ENCODE assay signal across 10 cellular contexts in genomic region chr19:10087296-10088061, GRCh38. TPM values are rescaled to one million over a fixed set of nuclear protein-coding genes. Genes with fewer than 3 reads are reported as not detected.
A peak's percentile ranks its signal among the peaks of the same experiment; 100 is the strongest.
DNase-seq lines count a peak whose midpoint lies in the region; ATAC-seq, FAIRE-seq and TF ChIP-seq lines count a peak whose summit lies in the region.
"Had no signal": no experiment of that assay in that cellular context is flagged by ENCODE, and none has a peak within 500 bp of the region (broad histone marks: within the 10 kb centered on the region; RNA-seq: fewer than 3 reads in every experiment).

No MANE protein-coding gene starts in this region.

- no peak for TF ChIP-seq POLR2A in GM12891 (IDR thresholded peaks at IDR 0.05; ENCODE audit: low read depth, low read length)

- peak overlapping the region; percentile 71 for H3K4me3 ChIP-seq in RWPE2 (ENCODE audit: severe bottlenecking)
- peak overlapping the region; percentile 95 for H3K4me3 ChIP-seq in fibroblast of pulmonary artery (replicated peaks; ENCODE audit: low read depth, low read length)
- peak overlapping the region; percentile 66 to 100 (median 96) for H3K4me3 ChIP-seq in skin epidermis

- no peak for DNase-seq in GM12891 (ENCODE audit: insufficient read length, low spot score)
- no peak for DNase-seq in RWPE2 (ENCODE audit: low spot score)
- DNase-seq in fibroblast of pulmonary artery (ENCODE audit: low read depth), result no peak
- DNase-seq in stimulated activated naive CD4-positive, alpha-beta T cell treated with Interleukin-2 at 50 U/mL for 16 hours (lab: John Stamatoyannopoulos, UW), result no peak
- no peak for DNase-seq in SW 1271 (lab: John Stamatoyannopoulos, UW)
- DNase-seq in SIG-M5 (lab: John Stamatoyannopoulos, UW), result no peak
- DNase-seq: T1000 had no signal

- H3K9me3 ChIP-seq in RWPE2 (ENCODE audit: severe bottlenecking), result no peaks in the 10 kb centered on the region

- peaks cover 19% of the 10 kb centered on the region for H3K36me3 ChIP-seq in RWPE2 (ENCODE audit: low read depth)

- no peaks in the 10 kb centered on the region for H3K27me3 ChIP-seq in RWPE2 (ENCODE audit: insufficient read depth, poor library complexity, severe bottlenecking)

- H3K27ac ChIP-seq in RWPE2 (ENCODE audit: poor library complexity, severe bottlenecking), result peak overlapping the region; percentile 39
- peak overlapping the region in 14 of 21 experiments; percentile 78 to 97 (median 90) for H3K27ac ChIP-seq in skin epidermis

- peak; percentile 76 for FAIRE-seq in GM12891 (lab: Jason Lieb, UNC)
- FAIRE-seq: endometrium had no signal

- TF ChIP-seq CTCF in RWPE2 (IDR thresholded peaks at IDR 0.05; ENCODE audit: poor library complexity, severe bottlenecking), result no peak
- no peak for TF ChIP-seq CTCF in fibroblast of pulmonary artery (IDR thresholded peaks at IDR 0.05; ENCODE audit: low read length, missing control alignments)

- H3K4me1 ChIP-seq in RWPE2 (ENCODE audit: insufficient read depth, poor library complexity, severe bottlenecking), result no peaks in the 10 kb centered on the region

- no peak for ATAC-seq in RWPE2 (ENCODE audit: low read depth)
- ATAC-seq in GM19463 (IDR thresholded peaks at IDR 0.05; ENCODE audit: unreplicated experiment), result no peak

TF ChIP-seq in GM12891, 5 proteins besides CTCF, POLR2A, EP300 and RAD21:
- TF ChIP-seq PAX5 (IDR thresholded peaks at IDR 0.05; ENCODE audit: insufficient read depth, low read length, severe bottlenecking) (no peak), POU2F2 (IDR thresholded peaks at IDR 0.05; ENCODE audit: low read depth, low read length) (no peak), TAF1 (IDR thresholded peaks at IDR 0.05; ENCODE audit: low read depth, low read length) (no peak), POLR2AphosphoS5 (IDR thresholded peaks at IDR 0.05; ENCODE audit: low read depth, low read length) (no peak), SPI1 (IDR thresholded peaks at IDR 0.05; ENCODE audit: low read depth, low read length) (no peak)

RNA-seq across cellular contexts. Expression of gene SHFL, which starts 1.4 kb away (rescaled TPM):
- polyA plus RNA-seq in GM12891 (2012; ENCODE audit: low read depth, missing spikeins), result 60.6 TPM

RNA-seq across cellular contexts. Expression of gene ANGPTL6, which starts 15.0 kb away (rescaled TPM):
- 18.1 TPM for polyA plus RNA-seq in GM12891 (2012; ENCODE audit: low read depth, missing spikeins)

RNA-seq across cellular contexts. Expression of gene PPAN, which starts 18.7 kb away (rescaled TPM):
- polyA plus RNA-seq in GM12891 (2012; ENCODE audit: low read depth, missing spikeins), result 87.1 TPM

RNA-seq across cellular contexts. Expression of gene P2RY11, which starts 24.0 kb away (rescaled TPM):
- polyA plus RNA-seq in GM12891 (2012; ENCODE audit: low read depth, missing spikeins), result 35.3 TPM

RNA-seq across cellular contexts. Expression of gene EIF3G, which starts 32.2 kb away (rescaled TPM):
- polyA plus RNA-seq in GM12891 (2012; ENCODE audit: low read depth, missing spikeins), result 234 TPM
